ENCODE assay signal across 16 cellular contexts in genomic region chr2:7931808-7932207, GRCh38.
DNase-seq lines count a peak whose midpoint lies in the region; ATAC-seq and FAIRE-seq lines count a peak whose summit lies in the region.
"Had no signal": no experiment of that assay in that cellular context is flagged by ENCODE, and none has a peak within 500 bp of the region (broad histone marks: within the 10 kb centered on the region; RNA-seq: fewer than 3 reads in every experiment).

No MANE protein-coding gene starts in this region.

- peak overlapping the region; percentile 23 for H3K27ac Mint-ChIP-seq in T-helper 1 cell treated with Interleukin-12 subunit alpha and Interleukin-12 subunit beta and Interleukin-4 antibody, amounts not matched to agents 30 μg/mL and 1 μg/mL, for 36 hours
- H3K27ac Mint-ChIP-seq in activated T-cell treated with anti-CD3 and anti-CD28 coated beads, Interleukin-2, amount 50 U/mL, for 24 hours = peak overlapping the region; percentile 87
- H3K27ac Mint-ChIP-seq in stimulated activated naive CD8-positive, alpha-beta T cell treated with anti-CD3 and anti-CD28 coated beads, Interleukin-15, Interleukin-2, amounts not matched to agents 100 ng/mL and 50 ng/mL, for 24 hours = peak overlapping the region; percentile 74
- peak overlapping the region; percentile 86 for H3K27ac Mint-ChIP-seq in stimulated activated effector memory CD8-positive, alpha-beta T cell treated with anti-CD3 and anti-CD28 coated beads, Interleukin-12 subunit alpha, Interleukin-12 subunit beta, amount 100 ng/mL, for 72 hours
- H3K27ac Mint-ChIP-seq: CD4-positive, CD25-positive, alpha-beta regulatory T cell had no signal

- ATAC-seq in activated T-cell treated with anti-CD3 and anti-CD28 coated beads, Interleukin-2, amount 50 U/mL, for 4 hours = no peak
- no peak for ATAC-seq in stimulated activated naive CD8-positive, alpha-beta T cell treated with anti-CD3 and anti-CD28 coated beads, Interleukin-15, Interleukin-2, amounts not matched to agents 100 U/mL and 50 U/mL, for 24 hours
- peak; percentile 14 for ATAC-seq in stimulated activated effector memory CD8-positive, alpha-beta T cell treated with anti-CD3 and anti-CD28 coated beads, Interleukin-12 subunit alpha, Interleukin-12 subunit beta, amount 100 ng/mL, for 72 hours
- ATAC-seq: HCT116 had no signal

- peaks cover 6% of the 10 kb centered on the region for H3K36me3 Mint-ChIP-seq in T-helper 1 cell treated with Interleukin-12 subunit alpha and Interleukin-12 subunit beta and Interleukin-4 antibody, amounts not matched to agents 30 μg/mL and 1 μg/mL, for 36 hours (ENCODE audit: low read depth)
- peaks cover 16% of the 10 kb centered on the region for H3K36me3 Mint-ChIP-seq in activated T-cell treated with anti-CD3 and anti-CD28 coated beads, Interleukin-2, amount 50 U/mL, for 24 hours (ENCODE audit: low read depth)
- H3K36me3 Mint-ChIP-seq in activated T-cell treated with anti-CD3 and anti-CD28 coated beads, Interleukin-2, amount 50 U/mL, for 4 hours (ENCODE audit: insufficient read depth) = no peaks in the 10 kb centered on the region
- H3K36me3 Mint-ChIP-seq in stimulated activated naive CD8-positive, alpha-beta T cell treated with anti-CD3 and anti-CD28 coated beads, Interleukin-15, Interleukin-2, amounts not matched to agents 100 ng/mL and 50 ng/mL, for 24 hours (ENCODE audit: low read depth) = peaks cover 5% of the 10 kb centered on the region
- H3K36me3 Mint-ChIP-seq in stimulated activated effector memory CD8-positive, alpha-beta T cell treated with anti-CD3 and anti-CD28 coated beads, Interleukin-12 subunit alpha, Interleukin-12 subunit beta, amount 100 ng/mL, for 72 hours = peaks cover 5% of the 10 kb centered on the region
- H3K36me3 Mint-ChIP-seq: CD4-positive, CD25-positive, alpha-beta regulatory T cell had no signal

- FAIRE-seq in frontal cortex (lab: Jason Lieb, UNC) = no peak
- FAIRE-seq: GM19239, H54 had no signal

- H3K4me3 Mint-ChIP-seq in T-helper 1 cell treated with Interleukin-12 subunit alpha and Interleukin-12 subunit beta and Interleukin-4 antibody, amounts not matched to agents 30 μg/mL and 1 μg/mL, for 36 hours = no peak overlapping the region
- no peak overlapping the region for H3K4me3 Mint-ChIP-seq in activated T-cell treated with anti-CD3 and anti-CD28 coated beads, Interleukin-2, amount 50 U/mL, for 24 hours
- no peak overlapping the region for H3K4me3 Mint-ChIP-seq in activated T-cell treated with anti-CD3 and anti-CD28 coated beads, Interleukin-2, amount 50 U/mL, for 4 hours
- no peak overlapping the region for H3K4me3 Mint-ChIP-seq in stimulated activated naive CD8-positive, alpha-beta T cell treated with anti-CD3 and anti-CD28 coated beads, Interleukin-15, Interleukin-2, amounts not matched to agents 100 ng/mL and 50 ng/mL, for 24 hours
- H3K4me3 Mint-ChIP-seq in stimulated activated effector memory CD8-positive, alpha-beta T cell treated with anti-CD3 and anti-CD28 coated beads, Interleukin-12 subunit alpha, Interleukin-12 subunit beta, amount 100 ng/mL, for 72 hours = peak overlapping the region; percentile 29
- H3K4me3 Mint-ChIP-seq: CD4-positive, CD25-positive, alpha-beta regulatory T cell had no signal

- H3K9me3 Mint-ChIP-seq in T-helper 1 cell treated with Interleukin-12 subunit alpha and Interleukin-12 subunit beta and Interleukin-4 antibody, amounts not matched to agents 30 μg/mL and 1 μg/mL, for 36 hours = peaks cover 28% of the 10 kb centered on the region
- peaks cover 10% of the 10 kb centered on the region for H3K9me3 Mint-ChIP-seq in activated T-cell treated with anti-CD3 and anti-CD28 coated beads, Interleukin-2, amount 50 U/mL, for 24 hours
- H3K9me3 Mint-ChIP-seq in activated T-cell treated with anti-CD3 and anti-CD28 coated beads, Interleukin-2, amount 50 U/mL, for 4 hours = no peaks in the 10 kb centered on the region
- peaks cover 9% of the 10 kb centered on the region for H3K9me3 Mint-ChIP-seq in stimulated activated naive CD8-positive, alpha-beta T cell treated with anti-CD3 and anti-CD28 coated beads, Interleukin-15, Interleukin-2, amounts not matched to agents 100 ng/mL and 50 ng/mL, for 24 hours
- peaks cover 11% of the 10 kb centered on the region for H3K9me3 Mint-ChIP-seq in stimulated activated effector memory CD8-positive, alpha-beta T cell treated with anti-CD3 and anti-CD28 coated beads, Interleukin-12 subunit alpha, Interleukin-12 subunit beta, amount 100 ng/mL, for 72 hours

- DNase-seq in T-helper 1 cell = no peak
- no peak for DNase-seq in activated T-cell treated with anti-CD3 and anti-CD28 coated beads, Interleukin-2, amount 50 U/mL, for 24 hours
- DNase-seq in activated T-cell treated with anti-CD3 and anti-CD28 coated beads, Interleukin-2, amount 50 U/mL, for 4 hours = no peak
- DNase-seq in stimulated activated naive CD8-positive, alpha-beta T cell treated with anti-CD3 and anti-CD28 coated beads, Interleukin-15, Interleukin-2, amounts not matched to agents 100 U/mL and 50 U/mL, for 24 hours = no peak
- no peak for DNase-seq in stimulated activated effector memory CD8-positive, alpha-beta T cell treated with anti-CD3 and anti-CD28 coated beads, Interleukin-12 subunit alpha, Interleukin-12 subunit beta, amount 100 ng/mL, for 72 hours (ENCODE audit: low spot score in 2 of 2)
- no peak for DNase-seq in frontal cortex (ENCODE audit: low spot score in 2 of 2)
- DNase-seq: 8988T; ACHN; CD4-positive, CD25-positive, alpha-beta regulatory T cell; DMS53; GF-D8 had no signal

- no peaks in the 10 kb centered on the region for H3K27me3 Mint-ChIP-seq in T-helper 1 cell treated with Interleukin-12 subunit alpha and Interleukin-12 subunit beta and Interleukin-4 antibody, amounts not matched to agents 30 μg/mL and 1 μg/mL, for 36 hours (ENCODE audit: low read depth)
- no peaks in the 10 kb centered on the region for H3K27me3 Mint-ChIP-seq in activated T-cell treated with anti-CD3 and anti-CD28 coated beads, Interleukin-2, amount 50 U/mL, for 24 hours
- H3K27me3 Mint-ChIP-seq in activated T-cell treated with anti-CD3 and anti-CD28 coated beads, Interleukin-2, amount 50 U/mL, for 4 hours (ENCODE audit: low read depth) = no peaks in the 10 kb centered on the region
- no peaks in the 10 kb centered on the region for H3K27me3 Mint-ChIP-seq in stimulated activated naive CD8-positive, alpha-beta T cell treated with anti-CD3 and anti-CD28 coated beads, Interleukin-15, Interleukin-2, amounts not matched to agents 100 ng/mL and 50 ng/mL, for 24 hours

- H3K4me1 Mint-ChIP-seq in T-helper 1 cell treated with Interleukin-12 subunit alpha and Interleukin-12 subunit beta and Interleukin-4 antibody, amounts not matched to agents 30 μg/mL and 1 μg/mL, for 36 hours (ENCODE audit: low read depth) = peaks cover 4% of the 10 kb centered on the region
- peaks cover 35% of the 10 kb centered on the region for H3K4me1 Mint-ChIP-seq in activated T-cell treated with anti-CD3 and anti-CD28 coated beads, Interleukin-2, amount 50 U/mL, for 24 hours (ENCODE audit: low read depth)
- H3K4me1 Mint-ChIP-seq in activated T-cell treated with anti-CD3 and anti-CD28 coated beads, Interleukin-2, amount 50 U/mL, for 4 hours (ENCODE audit: low read depth) = peaks cover 8% of the 10 kb centered on the region
- peaks cover 18% of the 10 kb centered on the region for H3K4me1 Mint-ChIP-seq in stimulated activated naive CD8-positive, alpha-beta T cell treated with anti-CD3 and anti-CD28 coated beads, Interleukin-15, Interleukin-2, amounts not matched to agents 100 ng/mL and 50 ng/mL, for 24 hours (ENCODE audit: low read depth)
- peaks cover 47% of the 10 kb centered on the region for H3K4me1 Mint-ChIP-seq in stimulated activated effector memory CD8-positive, alpha-beta T cell treated with anti-CD3 and anti-CD28 coated beads, Interleukin-12 subunit alpha, Interleukin-12 subunit beta, amount 100 ng/mL, for 72 hours
- H3K4me1 Mint-ChIP-seq: CD4-positive, CD25-positive, alpha-beta regulatory T cell had no signal

Comparison
In these comparisons a context has a peak if more than half of its experiments do, and no peak if none do; other contexts are left out.
1. H3K27ac Mint-ChIP-seq: peak in every context shown above with its lines; median percentile 87 in activated T-cell treated with anti-CD3 and anti-CD28 coated beads, Interleukin-2, amount 50 U/mL, for 24 hours; 86 in stimulated activated effector memory CD8-positive, alpha-beta T cell treated with anti-CD3 and anti-CD28 coated beads, Interleukin-12 subunit alpha, Interleukin-12 subunit beta, amount 100 ng/mL, for 72 hours; 74 in stimulated activated naive CD8-positive, alpha-beta T cell treated with anti-CD3 and anti-CD28 coated beads, Interleukin-15, Interleukin-2, amounts not matched to agents 100 ng/mL and 50 ng/mL, for 24 hours; 23 in T-helper 1 cell treated with Interleukin-12 subunit alpha and Interleukin-12 subunit beta and Interleukin-4 antibody, amounts not matched to agents 30 μg/mL and 1 μg/mL, for 36 hours.